8 cellular contexts compared by ENCODE assay signal in the genomic region with DNA sequence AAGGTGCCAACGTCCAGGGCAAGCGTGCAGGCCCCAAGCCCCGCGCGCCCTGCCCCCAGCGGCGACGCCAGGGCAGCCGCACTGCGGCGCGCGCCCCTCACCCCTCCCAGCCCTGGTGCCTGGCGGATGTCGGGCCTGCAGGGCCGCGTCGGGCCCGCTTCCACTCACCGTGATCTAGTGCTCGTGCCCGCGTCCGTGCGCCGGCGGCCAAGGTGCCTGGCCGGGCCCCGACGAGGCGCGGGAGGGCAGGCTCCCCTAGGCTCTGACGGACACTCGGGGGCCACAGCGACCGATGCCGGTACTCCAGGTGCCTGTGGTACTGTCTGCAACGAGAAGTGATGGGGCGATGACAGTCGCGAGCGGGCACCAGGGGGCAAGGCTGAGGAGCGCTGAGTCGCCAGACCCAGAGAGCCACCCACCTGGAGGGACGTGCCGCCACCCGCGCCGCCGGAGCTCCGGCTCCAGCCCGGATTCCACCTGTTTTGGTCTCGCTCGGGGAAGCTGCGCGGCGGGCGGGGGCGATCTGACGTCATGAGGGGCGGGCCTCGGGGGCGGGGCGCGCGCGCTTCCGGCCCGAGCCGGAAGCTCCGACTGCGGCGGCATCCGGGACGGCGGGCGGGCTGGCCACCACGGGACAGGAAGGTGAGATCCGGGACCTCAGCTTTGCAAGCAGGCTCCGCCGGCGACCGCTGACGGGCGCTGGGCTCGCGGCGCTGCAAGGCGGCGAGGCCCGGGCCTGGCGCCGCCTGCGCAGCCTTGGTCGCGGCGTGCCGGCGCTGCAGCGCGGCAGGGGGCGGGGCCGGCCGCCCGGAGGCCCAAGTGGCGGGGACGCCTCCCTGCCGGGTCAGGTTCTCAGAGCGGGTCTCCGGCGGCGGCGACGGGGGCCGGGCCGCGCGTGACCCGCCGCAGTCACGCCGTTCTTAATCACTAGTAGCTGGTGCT. TPM values are rescaled to one million over a fixed set of nuclear protein-coding genes. Genes with fewer than 3 reads are reported as not detected.
DNase-seq lines count a peak whose midpoint lies in the region; TF ChIP-seq lines count a peak whose summit lies in the region.

A gene with protein sequence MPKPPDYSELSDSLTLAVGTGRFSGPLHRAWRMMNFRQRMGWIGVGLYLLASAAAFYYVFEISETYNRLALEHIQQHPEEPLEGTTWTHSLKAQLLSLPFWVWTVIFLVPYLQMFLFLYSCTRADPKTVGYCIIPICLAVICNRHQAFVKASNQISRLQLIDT (plus strand): TSS at position 927 of the 942 bp plus-strand sequence. CDS start 89 bp downstream, outside the sequence.
A gene with protein sequence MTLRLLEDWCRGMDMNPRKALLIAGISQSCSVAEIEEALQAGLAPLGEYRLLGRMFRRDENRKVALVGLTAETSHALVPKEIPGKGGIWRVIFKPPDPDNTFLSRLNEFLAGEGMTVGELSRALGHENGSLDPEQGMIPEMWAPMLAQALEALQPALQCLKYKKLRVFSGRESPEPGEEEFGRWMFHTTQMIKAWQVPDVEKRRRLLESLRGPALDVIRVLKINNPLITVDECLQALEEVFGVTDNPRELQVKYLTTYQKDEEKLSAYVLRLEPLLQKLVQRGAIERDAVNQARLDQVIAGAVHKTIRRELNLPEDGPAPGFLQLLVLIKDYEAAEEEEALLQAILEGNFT (minus strand): TSS at position 507 of the 942 bp plus-strand sequence. CDS start 655 bp downstream, outside the sequence.

- H3K27me3 Mint-ChIP-seq in activated naive CD8-positive, alpha-beta T cell: no peaks in the 10 kb centered on the region
- no peaks in the 10 kb centered on the region for H3K27me3 Mint-ChIP-seq in type B pancreatic cell

- no peaks in the 10 kb centered on the region for H3K9me3 Mint-ChIP-seq in activated naive CD8-positive, alpha-beta T cell (ENCODE audit: low read depth)
- H3K9me3 Mint-ChIP-seq in type B pancreatic cell: no peaks in the 10 kb centered on the region

- H3K9me3 ChIP-seq in Loucy (ENCODE audit: insufficient read depth, low read depth, low read length) (no peaks in the 10 kb centered on the region), cardiac muscle cell (ENCODE audit: low read depth) (no peaks in the 10 kb centered on the region)

- DNase-seq in GM06990 (ENCODE audit: extremely low read depth, insufficient read length): peak; percentile 95
- peak; percentile 97 for DNase-seq in H7
- DNase-seq in SKM-1 (lab: John Stamatoyannopoulos, UW; ENCODE audit: unreplicated experiment): peak; percentile 13
- peak; percentile 88 to 92 for DNase-seq in cardiac muscle cell (ENCODE audit: low read depth in 1 of 2, low spot score in 1 of 2)
- peak; percentile 77 to 98 (median 88) for DNase-seq in posterior cingulate gyrus
- DNase-seq in type B pancreatic cell (ENCODE audit: extremely low spot score, unreplicated experiment): peak; percentile 88

- H3K4me1 Mint-ChIP-seq in activated naive CD8-positive, alpha-beta T cell (ENCODE audit: low read depth): peaks cover 45% of the 10 kb centered on the region
- peaks cover 21% of the 10 kb centered on the region for H3K4me1 Mint-ChIP-seq in type B pancreatic cell (ENCODE audit: unreplicated experiment)

- H3K4me1 ChIP-seq in Loucy (ENCODE audit: insufficient read depth, low read length, poor library complexity, severe bottlenecking): peaks cover 24% of the 10 kb centered on the region
- H3K4me1 ChIP-seq in cardiac muscle cell (ENCODE audit: low read depth): peaks cover 10% of the 10 kb centered on the region

- H3K36me3 ChIP-seq in GM06990 (ENCODE audit: control insufficient read depth, insufficient read depth, low read length) (no peaks in the 10 kb centered on the region; the same call in 1 of the 2 replicates), H7 (replicated peaks; ENCODE audit: control insufficient read depth, insufficient read depth, low read length) (peaks cover 3% of the 10 kb centered on the region; the same call in 1 of the 2 replicates), Loucy (ENCODE audit: insufficient read depth, low read length) (no peaks in the 10 kb centered on the region), cardiac muscle cell (peaks cover 3% of the 10 kb centered on the region)

- no peaks in the 10 kb centered on the region for H3K9me2 ChIP-seq in Loucy (replicated peaks; ENCODE audit: low read depth, low read length)

- peaks cover 4% of the 10 kb centered on the region for H3K36me3 Mint-ChIP-seq in activated naive CD8-positive, alpha-beta T cell
- H3K36me3 Mint-ChIP-seq in type B pancreatic cell: no peaks in the 10 kb centered on the region

- H2AFZ ChIP-seq in Loucy (ENCODE audit: low read length): peak within 1 kb of the TSS; percentile 98

- peaks cover 6% of the 10 kb centered on the region; the same call in 1 of the 2 replicates for H3F3A ChIP-seq in Loucy (ENCODE audit: low read depth)

- H3K27me3 ChIP-seq in GM06990 (replicated peaks; ENCODE audit: control insufficient read depth, insufficient read depth, low read length) (no peaks in the 10 kb centered on the region), H7 (ENCODE audit: control insufficient read depth, insufficient read depth, low read length) (no peaks in the 10 kb centered on the region), Loucy (ENCODE audit: insufficient read depth, low read length, poor library complexity, severe bottlenecking) (no peaks in the 10 kb centered on the region), cardiac muscle cell (no peaks in the 10 kb centered on the region)

- H3K27ac Mint-ChIP-seq in activated naive CD8-positive, alpha-beta T cell: peak within 1 kb of the TSS; percentile 95
- H3K27ac Mint-ChIP-seq in type B pancreatic cell: peak within 1 kb of the TSS; percentile 93

- peak within 1 kb of the TSS; percentile 95 for H3K9ac ChIP-seq in Loucy (ENCODE audit: low read depth, low read length, poor library complexity, severe bottlenecking)

- intact Hi-C loops in posterior cingulate gyrus (cut with DNase I): loop anchor here (2.0 to 5.0 kb wide), 2 partner anchors 70 to 148 kb away; a partner anchor contains a TSS

- TF ChIP-seq CTCF in GM06990 (IDR thresholded peaks at IDR 0.05; ENCODE audit: insufficient read depth, low read length, poor library complexity, severe bottlenecking) (no peak), Loucy (conservative IDR thresholded peaks at IDR 0.05; ENCODE audit: low read length) (peak; percentile 41), cardiac muscle cell (IDR thresholded peaks at IDR 0.05; ENCODE audit: low read depth, low read length) (peak; percentile 9), type B pancreatic cell (conservative IDR thresholded peaks at IDR 0.05) (peak; percentile 66)

- peak within 1 kb of the TSS; percentile 98 for H3K4me2 ChIP-seq in Loucy (ENCODE audit: low read depth, low read length, poor library complexity, severe bottlenecking)

- H3K27ac ChIP-seq in cardiac muscle cell: peak within 1 kb of the TSS; percentile 94

- H4K20me1 ChIP-seq in Loucy (ENCODE audit: insufficient read depth, low read length, poor library complexity, severe bottlenecking): peaks cover 20% of the 10 kb centered on the region

- peaks cover 37% of the 10 kb centered on the region for H3K79me2 ChIP-seq in Loucy (ENCODE audit: insufficient read depth, low read length)

- H3K4me3 Mint-ChIP-seq in activated naive CD8-positive, alpha-beta T cell: peak within 1 kb of the TSS; percentile 97
- peak within 1 kb of the TSS; percentile 93 for H3K4me3 Mint-ChIP-seq in type B pancreatic cell

- H3K4me3 ChIP-seq in GM06990 (replicated peaks; ENCODE audit: low read depth, low read length): peak within 1 kb of the TSS; percentile 99
- H3K4me3 ChIP-seq in H7 (ENCODE audit: insufficient read depth, low read depth, low read length): peak within 1 kb of the TSS; percentile 79
- peak within 1 kb of the TSS; percentile 96 for H3K4me3 ChIP-seq in Loucy (ENCODE audit: low read length, poor library complexity, severe bottlenecking)
- H3K4me3 ChIP-seq in cardiac muscle cell: peak within 1 kb of the TSS; percentile 51

RNA-seq across cellular contexts. Expression of the first gene that starts in this region (rescaled TPM):
- total RNA-seq in H7 (2014; rRNA removed; shearing (Covaris generic)): 13.9 and 15.1 TPM in 2 replicates
- total RNA-seq in cardiac muscle cell (7.5 and 10.5 TPM in 2 replicates), type B pancreatic cell (ENCODE audit: low replicate concordance) (21.7 and 23.9 TPM in 2 replicates)
- polyA plus RNA-seq in cardiac muscle cell: 42.3 and 48.9 TPM in 2 replicates

RNA-seq across cellular contexts. Expression of the second gene that starts in this region (rescaled TPM):
- total RNA-seq in H7 (2014; rRNA removed; shearing (Covaris generic)): 17.9 and 20.1 TPM in 2 replicates
- total RNA-seq in cardiac muscle cell (85.5 and 99.6 TPM in 2 replicates), type B pancreatic cell (ENCODE audit: low replicate concordance) (19.3 and 20.5 TPM in 2 replicates)
- 93.2 and 107 TPM in 2 replicates for polyA plus RNA-seq in cardiac muscle cell

Comparison
In these comparisons a context has a peak if more than half of its experiments do, and no peak if none do; other contexts are left out.
1. Peak in every context shown above with its lines: DNase-seq, H3K4me3 ChIP-seq and H3K27ac ChIP-seq.
2. DNase-seq: peak in every context shown above with its lines; median percentile 97 in H7; 95 in GM06990; 90 in cardiac muscle cell; 88 in posterior cingulate gyrus; 88 in type B pancreatic cell; 13 in SKM-1.